ENCODE assay signal across 24 cellular contexts in the genomic region with DNA sequence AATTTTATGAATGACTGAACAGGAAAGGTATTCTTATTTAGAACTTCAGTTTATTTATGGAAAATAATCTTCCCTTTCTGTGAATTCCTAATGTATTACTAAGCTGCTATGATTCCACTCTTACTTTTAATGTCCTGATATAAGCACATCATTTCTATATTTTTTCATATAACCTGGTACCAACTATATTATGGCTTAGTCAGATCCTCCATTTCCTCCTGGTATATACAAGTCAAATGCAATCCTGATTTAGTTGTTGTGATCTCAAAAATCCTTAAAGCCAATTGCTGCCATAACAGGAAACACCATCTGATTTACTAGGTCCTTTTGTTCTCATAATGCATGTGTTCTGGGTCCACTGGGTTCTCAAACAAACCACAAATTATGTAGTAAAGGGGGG. TPM values are rescaled to one million over a fixed set of nuclear protein-coding genes. Genes with fewer than 3 reads are reported as not detected.
DNase-seq lines count a peak whose midpoint lies in the region; ATAC-seq and TF ChIP-seq lines count a peak whose summit lies in the region.
"Had no signal": no experiment of that assay in that cellular context is flagged by ENCODE, and none has a peak within 500 bp of the region (broad histone marks: within the 10 kb centered on the region; RNA-seq: fewer than 3 reads in every experiment).

No MANE protein-coding gene starts in this region.

- H4K91ac ChIP-seq in IMR-90 (ENCODE audit: insufficient read depth, low read depth, low read length): no peak overlapping the region

- H4K5ac ChIP-seq in IMR-90 (ENCODE audit: low read depth, low read length): no peak overlapping the region

- no peak overlapping the region for H3K23ac ChIP-seq in IMR-90 (ENCODE audit: low read depth, low read length)

- peaks cover 7% of the 10 kb centered on the region for H3K36me3 ChIP-seq in IMR-90 (ENCODE audit: control insufficient read depth, insufficient read depth, low read length)

- H2BK5ac ChIP-seq in IMR-90 (ENCODE audit: low read depth, low read length, poor library complexity, severe bottlenecking): peak overlapping the region; percentile 39

- TF ChIP-seq CTCF in IMR-90 (conservative IDR thresholded peaks at IDR 0.05; ENCODE audit: low read depth, low read length) (no peak), choroid plexus epithelial cell (conservative IDR thresholded peaks at IDR 0.05; ENCODE audit: low read depth, low read length) (no peak)

- no peak overlapping the region for H3K9ac ChIP-seq in IMR-90 (ENCODE audit: low read depth, low read length)
- H3K9ac ChIP-seq: BLaER1 had no signal

- dilution Hi-C loops in IMR-90 (cut with HindIII; ENCODE audit: low sequenced_read_pairs, unreplicated experiment): no loop called here

- CTCF ChIA-PET in IMR-90 (lab: Yijun Ruan, JAX): no interaction called here

- H2AFZ ChIP-seq in IMR-90 (replicated peaks; ENCODE audit: low read length, poor library complexity): no peak overlapping the region

- peak overlapping the region; percentile 3; the same call in 1 of the 2 replicates for H2BK120ac ChIP-seq in IMR-90 (ENCODE audit: low read depth, low read length)

- H3K79me1 ChIP-seq in IMR-90 (ENCODE audit: low read depth in 1 of 2, low read length in 2 of 2): no peaks in the 10 kb centered on the region

- H3K18ac ChIP-seq in IMR-90 (ENCODE audit: low read depth, low read length): no peak overlapping the region

- no peak overlapping the region for H2BK15ac ChIP-seq in IMR-90 (ENCODE audit: low read depth, low read length)

- no peaks in the 10 kb centered on the region for H3K9me3 ChIP-seq in IMR-90 (ENCODE audit: control insufficient read depth, insufficient read depth, low read length)
- H3K9me3 ChIP-seq: BLaER1, MG63 had no signal

- H2AK5ac ChIP-seq in IMR-90 (ENCODE audit: low read depth, low read length): no peak overlapping the region

- no peak overlapping the region; a peak in 1 of 4 replicates for H4K8ac ChIP-seq in IMR-90 (ENCODE audit: low read depth in 2 of 2, low read length in 2 of 2)

- H4K20me1 ChIP-seq in IMR-90 (ENCODE audit: insufficient read depth, low read length): no peaks in the 10 kb centered on the region
- H4K20me1 ChIP-seq: BLaER1 had no signal

- DNase-seq in EH (ENCODE audit: low read depth) (peak; percentile 20), IMR-90 (peak; percentile 58), choroid plexus epithelial cell (ENCODE audit: low read depth) (peak; percentile 9), hepatic stellate cell (ENCODE audit: low spot score) (peak; percentile 6), NCI-H345 treated with DMSO at 0.1 percent for 48 hours (lab: John Stamatoyannopoulos, UW; ENCODE audit: unreplicated experiment) (no peak)
- no peak for DNase-seq in stimulated activated CD4-positive, alpha-beta T cell treated with anti-CD3 and anti-CD28 coated beads, Interleukin-2, amount 100 ng/mL, for 48 hours
- DNase-seq in activated CD4-positive, alpha-beta T cell treated with anti-CD3 and anti-CD28 coated beads for 48 hours: no peak
- DNase-seq in stimulated activated naive CD4-positive, alpha-beta T cell (lab: John Stamatoyannopoulos, UW): no peak
- DNase-seq: CD4-positive, alpha-beta memory T cell; DMS53; Kasumi-1; MG63; NCI-H1092; NCI-H146; NCI-H2029 treated with DMSO at 0.1 percent for 48 hours; NCI-H2171; NCI-H446 treated with DMSO at 0.1 percent for 48 hours; NCI-H69; NK-92 treated with Interleukin-12 subunit alpha and Interleukin-12 subunit beta, amount 100 ng/mL, for 24 hours; Right ventricle myocardium superior had no signal

- H2AK9ac ChIP-seq in IMR-90 (replicated peaks; ENCODE audit: low read depth, low read length, poor library complexity): no peak overlapping the region

- no peak overlapping the region for H3K4me2 ChIP-seq in IMR-90 (ENCODE audit: low read depth, low read length)
- H3K4me2 ChIP-seq: BLaER1 had no signal

- H3K27ac ChIP-seq in IMR-90 (ENCODE audit: insufficient read depth, low read length): no peak overlapping the region
- H3K27ac ChIP-seq: BLaER1, HL-60, SK-N-MC had no signal

- no peak overlapping the region for H3K4ac ChIP-seq in IMR-90 (ENCODE audit: low read depth, low read length)

- no peak overlapping the region for H3K56ac ChIP-seq in IMR-90 (ENCODE audit: extremely low read depth, insufficient read depth, low read length)

- POLR2A ChIA-PET in IMR-90 (lab: Charles Lee; ENCODE audit: unreplicated experiment): no interaction called here

- in situ Hi-C loops in IMR-90 (cut with MboI; ENCODE audit: low sequenced_read_pairs): no loop called here

- peaks cover 2% of the 10 kb centered on the region; the same call in 1 of the 2 replicates for H3K27me3 ChIP-seq in IMR-90 (ENCODE audit: control insufficient read depth, insufficient read depth, low read length)
- H3K27me3 ChIP-seq: BLaER1, MG63 had no signal

- H3K4me1 ChIP-seq in IMR-90 (ENCODE audit: control insufficient read depth, insufficient read depth, low read length): peaks cover 2% of the 10 kb centered on the region
- H3K4me1 ChIP-seq: BLaER1 had no signal

- intact Hi-C loops in IMR-90 (cut with micrococcal nuclease): no loop called here

- no peak overlapping the region for H3K14ac ChIP-seq in IMR-90 (replicated peaks; ENCODE audit: low read depth, low read length)

- no peaks in the 10 kb centered on the region; the same call in 1 of the 2 replicates for H3K9me1 ChIP-seq in IMR-90 (ENCODE audit: insufficient read depth, low read length)

- no peak overlapping the region for H2BK20ac ChIP-seq in IMR-90 (ENCODE audit: low read depth, low read length)

- no peak for TF ChIP-seq POLR2A in IMR-90 (IDR thresholded peaks at IDR 0.05; ENCODE audit: low read depth, low read length)

- TF ChIP-seq RAD21 in IMR-90 (IDR thresholded peaks at IDR 0.05; ENCODE audit: low read length): no peak

- H3K4me3 ChIP-seq in IMR-90 (ENCODE audit: insufficient read depth, low read depth, low read length) (no peak overlapping the region), choroid plexus epithelial cell (ENCODE audit: low read depth, low read length) (no peak overlapping the region)
- H3K4me3 ChIP-seq: BLaER1, MG63, SK-N-MC had no signal

- BruUV-seq in IMR-90 (replicated peaks; lab: Mats Ljungman, UMichigan): no TSS peak

- peak; percentile 44 for ATAC-seq in IMR-90 (ENCODE audit: low read depth)

TF ChIP-seq in IMR-90, 13 proteins besides CTCF, POLR2A, EP300 and RAD21:
- no peak for TF ChIP-seq MAFK (IDR thresholded peaks at IDR 0.05; ENCODE audit: low read depth, low read length)
- TF ChIP-seq RFX5 (IDR thresholded peaks at IDR 0.05; ENCODE audit: low read depth, low read length): no peak
- no peak for TF ChIP-seq SMC3 (IDR thresholded peaks at IDR 0.05; ENCODE audit: low read depth, low read length)

RNA-seq across cellular contexts. Expression of a gene that starts 26.8 kb away (rescaled TPM):
- total RNA-seq in IMR-90 (2012; rRNA removed): 10.8 and 13.4 TPM in 2 replicates
- 6.5 and 7.7 TPM in 2 replicates for polyA plus RNA-seq in IMR-90 (2012; rRNA removed)
- 3.3 and 7.2 TPM in 2 replicates for polyA plus RNA-seq in IMR-90 (2012; cell fraction: cytosol; rRNA removed)
- 4.0 and 14.0 TPM in 2 replicates for polyA plus RNA-seq in IMR-90 (2012; cell fraction: nucleus; rRNA removed; ENCODE audit: low replicate concordance)

RNA-seq across cellular contexts. Expression of a gene that starts 53.6 kb away (rescaled TPM):
- total RNA-seq in IMR-90 (2012; rRNA removed): 11.3 and 12.8 TPM in 2 replicates
- polyA plus RNA-seq in IMR-90 (2012; rRNA removed): 13.7 and 14.2 TPM in 2 replicates
- 8.2 and 9.7 TPM in 2 replicates for polyA plus RNA-seq in IMR-90 (2012; cell fraction: cytosol; rRNA removed)
- polyA plus RNA-seq in IMR-90 (2012; cell fraction: nucleus; rRNA removed; ENCODE audit: low replicate concordance): 1.8 and 5.4 TPM in 2 replicates
- total RNA-seq: CD4-positive, alpha-beta memory T cell had no signal
- polyA plus RNA-seq: CD4-positive, alpha-beta memory T cell; IgD-negative memory B cell had no signal

RNA-seq across cellular contexts. Expression of a gene that starts 55.6 kb away (rescaled TPM):
- not detected in 2 replicates for total RNA-seq in IMR-90 (2012; rRNA removed)
- polyA plus RNA-seq in IMR-90 (2012; rRNA removed): not detected in 2 replicates
- 0.04 and 0.09 TPM in 2 replicates for polyA plus RNA-seq in IMR-90 (2012; cell fraction: cytosol; rRNA removed)
- not detected in 2 replicates for polyA plus RNA-seq in IMR-90 (2012; cell fraction: nucleus; rRNA removed; ENCODE audit: low replicate concordance)
- total RNA-seq: CD4-positive, alpha-beta memory T cell; Right ventricle myocardium superior had no signal
- polyA plus RNA-seq: CD4-positive, alpha-beta memory T cell; IgD-negative memory B cell had no signal

Comparison
In these comparisons a context has a peak if more than half of its experiments do, and no peak if none do; other contexts are left out.
1. DNase-seq: peak in EH (single experiment), IMR-90 (single experiment), choroid plexus epithelial cell (single experiment) and hepatic stellate cell (single experiment); none in NCI-H345 treated with DMSO at 0.1 percent for 48 hours (single experiment), stimulated activated CD4-positive, alpha-beta T cell treated with anti-CD3 and anti-CD28 coated beads, Interleukin-2, amount 100 ng/mL, for 48 hours (0 of 2), activated CD4-positive, alpha-beta T cell treated with anti-CD3 and anti-CD28 coated beads for 48 hours (single experiment) and stimulated activated naive CD4-positive, alpha-beta T cell (0 of 6).